ENCODE assay signal across 1 cellular context in the genomic region with DNA sequence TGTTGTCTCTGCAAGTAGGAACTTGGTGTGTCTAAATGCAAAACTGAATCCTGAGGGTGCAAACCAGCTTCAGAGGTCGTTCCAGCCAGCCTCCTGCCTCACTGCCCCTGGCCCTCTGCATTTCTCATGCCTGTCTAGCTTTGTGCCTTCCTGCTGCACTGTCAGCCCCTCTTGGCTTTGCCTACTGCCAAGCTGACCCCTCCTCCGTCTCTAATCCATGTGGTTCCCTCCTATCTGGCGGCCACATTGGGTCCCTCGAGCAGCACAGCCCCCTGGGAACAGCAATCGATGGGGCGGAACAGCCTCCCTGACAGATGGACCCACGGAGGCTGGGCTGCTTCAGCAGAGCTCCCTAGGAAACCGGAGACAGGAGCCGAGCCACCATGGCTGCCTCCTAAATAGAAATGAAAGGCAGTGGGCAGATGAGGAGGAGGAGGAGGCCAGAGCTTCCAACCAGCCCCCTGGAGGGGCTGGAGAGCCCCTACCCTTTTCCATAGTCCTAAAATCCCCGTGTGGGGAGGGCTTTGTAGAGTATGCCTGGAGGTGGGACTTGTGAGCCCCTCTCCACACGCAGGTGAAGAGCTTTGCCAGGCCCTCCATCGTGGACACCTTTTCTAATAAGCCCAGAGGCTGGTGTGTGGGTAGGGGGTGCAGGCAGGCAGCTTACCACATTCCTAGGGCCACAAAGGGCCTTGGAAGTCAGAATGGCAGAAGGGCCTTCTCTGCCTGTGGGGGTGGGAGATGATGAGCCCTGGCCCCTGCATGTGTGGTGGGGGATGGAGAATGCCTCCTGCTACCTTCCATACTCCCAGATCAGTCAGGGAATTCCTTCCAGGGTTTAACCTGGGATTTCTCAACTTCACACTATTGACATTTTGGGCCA.
TF ChIP-seq lines count a peak whose summit lies in the region.

No MANE protein-coding gene starts in this region.

TF ChIP-seq in GM23338, 12 proteins besides CTCF, POLR2A, EP300 and RAD21:
- TF ChIP-seq, protein P1, sequence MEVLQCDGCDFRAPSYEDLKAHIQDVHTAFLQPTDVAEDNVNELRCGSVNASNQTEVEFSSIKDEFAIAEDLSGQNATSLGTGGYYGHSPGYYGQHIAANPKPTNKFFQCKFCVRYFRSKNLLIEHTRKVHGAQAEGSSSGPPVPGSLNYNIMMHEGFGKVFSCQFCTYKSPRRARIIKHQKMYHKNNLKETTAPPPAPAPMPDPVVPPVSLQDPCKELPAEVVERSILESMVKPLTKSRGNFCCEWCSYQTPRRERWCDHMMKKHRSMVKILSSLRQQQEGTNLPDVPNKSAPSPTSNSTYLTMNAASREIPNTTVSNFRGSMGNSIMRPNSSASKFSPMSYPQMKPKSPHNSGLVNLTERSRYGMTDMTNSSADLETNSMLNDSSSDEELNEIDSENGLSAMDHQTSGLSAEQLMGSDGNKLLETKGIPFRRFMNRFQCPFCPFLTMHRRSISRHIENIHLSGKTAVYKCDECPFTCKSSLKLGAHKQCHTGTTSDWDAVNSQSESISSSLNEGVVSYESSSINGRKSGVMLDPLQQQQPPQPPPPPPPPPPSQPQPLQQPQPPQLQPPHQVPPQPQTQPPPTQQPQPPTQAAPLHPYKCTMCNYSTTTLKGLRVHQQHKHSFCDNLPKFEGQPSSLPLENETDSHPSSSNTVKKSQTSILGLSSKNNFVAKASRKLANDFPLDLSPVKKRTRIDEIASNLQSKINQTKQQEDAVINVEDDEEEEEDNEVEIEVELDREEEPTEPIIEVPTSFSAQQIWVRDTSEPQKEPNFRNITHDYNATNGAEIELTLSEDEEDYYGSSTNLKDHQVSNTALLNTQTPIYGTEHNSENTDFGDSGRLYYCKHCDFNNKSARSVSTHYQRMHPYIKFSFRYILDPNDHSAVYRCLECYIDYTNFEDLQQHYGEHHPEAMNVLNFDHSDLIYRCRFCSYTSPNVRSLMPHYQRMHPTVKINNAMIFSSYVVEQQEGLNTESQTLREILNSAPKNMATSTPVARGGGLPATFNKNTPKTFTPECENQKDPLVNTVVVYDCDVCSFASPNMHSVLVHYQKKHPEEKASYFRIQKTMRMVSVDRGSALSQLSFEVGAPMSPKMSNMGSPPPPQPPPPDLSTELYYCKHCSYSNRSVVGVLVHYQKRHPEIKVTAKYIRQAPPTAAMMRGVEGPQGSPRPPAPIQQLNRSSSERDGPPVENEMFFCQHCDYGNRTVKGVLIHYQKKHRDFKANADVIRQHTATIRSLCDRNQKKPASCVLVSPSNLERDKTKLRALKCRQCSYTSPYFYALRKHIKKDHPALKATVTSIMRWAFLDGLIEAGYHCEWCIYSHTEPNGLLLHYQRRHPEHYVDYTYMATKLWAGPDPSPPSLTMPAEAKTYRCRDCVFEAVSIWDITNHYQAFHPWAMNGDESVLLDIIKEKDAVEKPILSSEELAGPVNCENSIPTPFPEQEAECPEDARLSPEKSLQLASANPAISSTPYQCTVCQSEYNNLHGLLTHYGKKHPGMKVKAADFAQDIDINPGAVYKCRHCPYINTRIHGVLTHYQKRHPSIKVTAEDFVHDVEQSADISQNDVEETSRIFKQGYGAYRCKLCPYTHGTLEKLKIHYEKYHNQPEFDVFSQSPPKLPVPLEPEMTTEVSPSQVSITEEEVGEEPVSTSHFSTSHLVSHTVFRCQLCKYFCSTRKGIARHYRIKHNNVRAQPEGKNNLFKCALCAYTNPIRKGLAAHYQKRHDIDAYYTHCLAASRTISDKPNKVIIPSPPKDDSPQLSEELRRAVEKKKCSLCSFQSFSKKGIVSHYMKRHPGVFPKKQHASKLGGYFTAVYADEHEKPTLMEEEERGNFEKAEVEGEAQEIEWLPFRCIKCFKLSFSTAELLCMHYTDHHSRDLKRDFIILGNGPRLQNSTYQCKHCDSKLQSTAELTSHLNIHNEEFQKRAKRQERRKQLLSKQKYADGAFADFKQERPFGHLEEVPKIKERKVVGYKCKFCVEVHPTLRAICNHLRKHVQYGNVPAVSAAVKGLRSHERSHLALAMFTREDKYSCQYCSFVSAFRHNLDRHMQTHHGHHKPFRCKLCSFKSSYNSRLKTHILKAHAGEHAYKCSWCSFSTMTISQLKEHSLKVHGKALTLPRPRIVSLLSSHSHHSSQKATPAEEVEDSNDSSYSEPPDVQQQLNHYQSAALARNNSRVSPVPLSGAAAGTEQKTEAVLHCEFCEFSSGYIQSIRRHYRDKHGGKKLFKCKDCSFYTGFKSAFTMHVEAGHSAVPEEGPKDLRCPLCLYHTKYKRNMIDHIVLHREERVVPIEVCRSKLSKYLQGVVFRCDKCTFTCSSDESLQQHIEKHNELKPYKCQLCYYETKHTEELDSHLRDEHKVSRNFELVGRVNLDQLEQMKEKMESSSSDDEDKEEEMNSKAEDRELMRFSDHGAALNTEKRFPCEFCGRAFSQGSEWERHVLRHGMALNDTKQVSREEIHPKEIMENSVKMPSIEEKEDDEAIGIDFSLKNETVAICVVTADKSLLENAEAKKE (CRISPR knock-in tag; IDR thresholded peaks at IDR 0.05) = no peak
- TF ChIP-seq, protein P2, sequence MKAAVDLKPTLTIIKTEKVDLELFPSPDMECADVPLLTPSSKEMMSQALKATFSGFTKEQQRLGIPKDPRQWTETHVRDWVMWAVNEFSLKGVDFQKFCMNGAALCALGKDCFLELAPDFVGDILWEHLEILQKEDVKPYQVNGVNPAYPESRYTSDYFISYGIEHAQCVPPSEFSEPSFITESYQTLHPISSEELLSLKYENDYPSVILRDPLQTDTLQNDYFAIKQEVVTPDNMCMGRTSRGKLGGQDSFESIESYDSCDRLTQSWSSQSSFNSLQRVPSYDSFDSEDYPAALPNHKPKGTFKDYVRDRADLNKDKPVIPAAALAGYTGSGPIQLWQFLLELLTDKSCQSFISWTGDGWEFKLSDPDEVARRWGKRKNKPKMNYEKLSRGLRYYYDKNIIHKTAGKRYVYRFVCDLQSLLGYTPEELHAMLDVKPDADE (IDR thresholded peaks at IDR 0.05) = no peak
- TF ChIP-seq JUNB (IDR thresholded peaks at IDR 0.05; ENCODE audit: unreplicated experiment) (no peak), CREB1 (CRISPR knock-in tag; IDR thresholded peaks at IDR 0.05; ENCODE audit: low read depth) (no peak), ZNF331 (CRISPR knock-in tag; IDR thresholded peaks at IDR 0.05; ENCODE audit: low read depth) (no peak), NANOG (IDR thresholded peaks at IDR 0.05; ENCODE audit: borderline replicate concordance) (no peak), STAT1 (IDR thresholded peaks at IDR 0.05; ENCODE audit: unreplicated experiment) (no peak), EZH2 (IDR thresholded peaks at IDR 0.05; ENCODE audit: low read depth, unreplicated experiment) (no peak), ZNF114 (CRISPR knock-in tag; IDR thresholded peaks at IDR 0.05) (no peak), EZH2phosphoT487 (IDR thresholded peaks at IDR 0.05; ENCODE audit: unreplicated experiment) (no peak)
- TF ChIP-seq, protein P3, sequence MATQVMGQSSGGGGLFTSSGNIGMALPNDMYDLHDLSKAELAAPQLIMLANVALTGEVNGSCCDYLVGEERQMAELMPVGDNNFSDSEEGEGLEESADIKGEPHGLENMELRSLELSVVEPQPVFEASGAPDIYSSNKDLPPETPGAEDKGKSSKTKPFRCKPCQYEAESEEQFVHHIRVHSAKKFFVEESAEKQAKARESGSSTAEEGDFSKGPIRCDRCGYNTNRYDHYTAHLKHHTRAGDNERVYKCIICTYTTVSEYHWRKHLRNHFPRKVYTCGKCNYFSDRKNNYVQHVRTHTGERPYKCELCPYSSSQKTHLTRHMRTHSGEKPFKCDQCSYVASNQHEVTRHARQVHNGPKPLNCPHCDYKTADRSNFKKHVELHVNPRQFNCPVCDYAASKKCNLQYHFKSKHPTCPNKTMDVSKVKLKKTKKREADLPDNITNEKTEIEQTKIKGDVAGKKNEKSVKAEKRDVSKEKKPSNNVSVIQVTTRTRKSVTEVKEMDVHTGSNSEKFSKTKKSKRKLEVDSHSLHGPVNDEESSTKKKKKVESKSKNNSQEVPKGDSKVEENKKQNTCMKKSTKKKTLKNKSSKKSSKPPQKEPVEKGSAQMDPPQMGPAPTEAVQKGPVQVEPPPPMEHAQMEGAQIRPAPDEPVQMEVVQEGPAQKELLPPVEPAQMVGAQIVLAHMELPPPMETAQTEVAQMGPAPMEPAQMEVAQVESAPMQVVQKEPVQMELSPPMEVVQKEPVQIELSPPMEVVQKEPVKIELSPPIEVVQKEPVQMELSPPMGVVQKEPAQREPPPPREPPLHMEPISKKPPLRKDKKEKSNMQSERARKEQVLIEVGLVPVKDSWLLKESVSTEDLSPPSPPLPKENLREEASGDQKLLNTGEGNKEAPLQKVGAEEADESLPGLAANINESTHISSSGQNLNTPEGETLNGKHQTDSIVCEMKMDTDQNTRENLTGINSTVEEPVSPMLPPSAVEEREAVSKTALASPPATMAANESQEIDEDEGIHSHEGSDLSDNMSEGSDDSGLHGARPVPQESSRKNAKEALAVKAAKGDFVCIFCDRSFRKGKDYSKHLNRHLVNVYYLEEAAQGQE (IDR thresholded peaks at IDR 0.05; ENCODE audit: unreplicated experiment) = no peak
